Comparison of ENCODE assay signal across 1 cellular context in the genomic region with DNA sequence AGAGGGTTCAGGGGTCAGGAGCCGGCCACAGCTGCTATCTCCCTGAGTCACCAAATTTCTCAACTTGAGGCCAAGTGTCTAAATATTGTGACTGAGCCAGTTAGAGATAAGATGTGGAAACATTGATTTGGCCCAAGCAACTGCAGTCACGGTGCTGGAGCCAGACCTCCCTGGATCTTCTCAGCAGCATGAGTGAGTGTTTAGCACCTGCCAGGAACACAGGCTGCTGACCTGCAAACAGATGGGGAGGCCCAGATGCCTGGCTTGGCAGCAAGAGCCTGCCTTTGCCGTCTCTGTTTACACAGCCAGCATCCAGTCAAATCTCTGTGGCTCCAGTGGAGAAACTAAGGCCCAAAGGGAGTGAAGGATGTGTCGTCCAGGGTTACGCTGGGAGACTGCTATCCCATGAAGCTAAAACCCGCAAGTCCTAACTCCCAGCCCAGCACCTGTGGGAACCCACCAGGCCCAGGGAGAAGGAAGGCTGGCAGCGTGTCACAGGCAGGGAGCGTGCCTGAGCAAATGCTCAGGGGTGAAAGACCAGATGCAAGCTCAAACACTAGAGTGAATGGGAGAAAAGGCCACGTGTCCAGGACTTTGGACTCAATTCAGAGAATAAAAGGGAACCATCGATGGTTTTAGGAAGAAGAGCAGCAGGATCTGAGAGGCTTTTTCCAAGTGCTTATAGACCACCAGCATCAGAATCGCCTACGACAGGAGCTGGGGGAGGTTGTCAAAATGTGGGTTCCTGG.
TF ChIP-seq lines count a peak whose summit lies in the region.

No MANE protein-coding gene starts in this region.

TF ChIP-seq in HepG2, 621 proteins besides CTCF, POLR2A, EP300 and RAD21 (continued from another document and continues in another):
- TF ChIP-seq, protein P1, sequence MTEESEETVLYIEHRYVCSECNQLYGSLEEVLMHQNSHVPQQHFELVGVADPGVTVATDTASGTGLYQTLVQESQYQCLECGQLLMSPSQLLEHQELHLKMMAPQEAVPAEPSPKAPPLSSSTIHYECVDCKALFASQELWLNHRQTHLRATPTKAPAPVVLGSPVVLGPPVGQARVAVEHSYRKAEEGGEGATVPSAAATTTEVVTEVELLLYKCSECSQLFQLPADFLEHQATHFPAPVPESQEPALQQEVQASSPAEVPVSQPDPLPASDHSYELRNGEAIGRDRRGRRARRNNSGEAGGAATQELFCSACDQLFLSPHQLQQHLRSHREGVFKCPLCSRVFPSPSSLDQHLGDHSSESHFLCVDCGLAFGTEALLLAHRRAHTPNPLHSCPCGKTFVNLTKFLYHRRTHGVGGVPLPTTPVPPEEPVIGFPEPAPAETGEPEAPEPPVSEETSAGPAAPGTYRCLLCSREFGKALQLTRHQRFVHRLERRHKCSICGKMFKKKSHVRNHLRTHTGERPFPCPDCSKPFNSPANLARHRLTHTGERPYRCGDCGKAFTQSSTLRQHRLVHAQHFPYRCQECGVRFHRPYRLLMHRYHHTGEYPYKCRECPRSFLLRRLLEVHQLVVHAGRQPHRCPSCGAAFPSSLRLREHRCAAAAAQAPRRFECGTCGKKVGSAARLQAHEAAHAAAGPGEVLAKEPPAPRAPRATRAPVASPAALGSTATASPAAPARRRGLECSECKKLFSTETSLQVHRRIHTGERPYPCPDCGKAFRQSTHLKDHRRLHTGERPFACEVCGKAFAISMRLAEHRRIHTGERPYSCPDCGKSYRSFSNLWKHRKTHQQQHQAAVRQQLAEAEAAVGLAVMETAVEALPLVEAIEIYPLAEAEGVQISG (CRISPR knock-in tag; IDR thresholded peaks at IDR 0.05), result peak; percentile 87
- TF ChIP-seq KAT8 (CRISPR knock-in tag; IDR thresholded peaks at IDR 0.05) (peak; percentile 88), ZSCAN12 (CRISPR knock-in tag; IDR thresholded peaks at IDR 0.05) (0 out of 2 replicates have a peak, but pooled peaks have one; percentile 32), ZNF451 (CRISPR knock-in tag; IDR thresholded peaks at IDR 0.05) (peak; percentile 80; the same call in 1 of the 2 replicates), TOPORS (CRISPR knock-in tag; IDR thresholded peaks at IDR 0.05) (peak; percentile 56; the same call in 1 of the 2 replicates), ZNF879 (CRISPR knock-in tag; IDR thresholded peaks at IDR 0.05) (peak; percentile 96; the same call in 1 of the 2 replicates), MEIS1 (CRISPR knock-in tag; IDR thresholded peaks at IDR 0.05; ENCODE audit: borderline replicate concordance) (peak; percentile 74; the same call in 1 of the 2 replicates), ZNF775 (CRISPR knock-in tag; IDR thresholded peaks at IDR 0.05; ENCODE audit: borderline replicate concordance) (peak; percentile 97), ZNF343 (CRISPR knock-in tag; IDR thresholded peaks at IDR 0.05) (peak; percentile 57; the same call in 1 of the 2 replicates), MAZ (IDR thresholded peaks at IDR 0.05; ENCODE audit: borderline replicate concordance, low read depth, low read length) (no peak; the same call in 1 of the 2 replicates), MAZ (CRISPR knock-in tag; IDR thresholded peaks at IDR 0.05; ENCODE audit: low read depth) (peak; percentile 54), RFX1 (IDR thresholded peaks at IDR 0.05) (no peak), SOX13 (IDR thresholded peaks at IDR 0.05) (peak; percentile 76; the same call in 1 of the 2 replicates), SOX13 (CRISPR knock-in tag; conservative IDR thresholded peaks at IDR 0.05 in 1 of 2, IDR thresholded peaks at IDR 0.05 in 1 of 2) (peak in 1 of 2 experiments; percentile 84; a peak in 2 of 4 replicates), ETV5 (CRISPR knock-in tag; IDR thresholded peaks at IDR 0.05; ENCODE audit: borderline replicate concordance) (peak; percentile 68), CHD2 (IDR thresholded peaks at IDR 0.05; ENCODE audit: low read depth, low read length) (no peak; the same call in 1 of the 2 replicates), ZNF367 (CRISPR knock-in tag; IDR thresholded peaks at IDR 0.05; ENCODE audit: borderline replicate concordance) (no peak), ZNF891 (CRISPR knock-in tag; IDR thresholded peaks at IDR 0.05) (peak; percentile 93), SOX6 (IDR thresholded peaks at IDR 0.05) (no peak), SOX6 (CRISPR knock-in tag; IDR thresholded peaks at IDR 0.05) (peak; percentile 95), ZNF564 (CRISPR knock-in tag; IDR thresholded peaks at IDR 0.05) (no peak; the same call in 1 of the 2 replicates), ZC3H4 (CRISPR knock-in tag; IDR thresholded peaks at IDR 0.05; ENCODE audit: borderline replicate concordance) (peak; percentile 44; the same call in 1 of the 2 replicates), ZFX (CRISPR knock-in tag; IDR thresholded peaks at IDR 0.05; ENCODE audit: low read depth) (peak; percentile 98), MXD4 (CRISPR knock-in tag; IDR thresholded peaks at IDR 0.05) (peak; percentile 89), ELF4 (CRISPR knock-in tag; IDR thresholded peaks at IDR 0.05; ENCODE audit: borderline replicate concordance) (no peak; the same call in 1 of the 2 replicates), MAFK (conservative IDR thresholded peaks at IDR 0.05 in 1 of 2, IDR thresholded peaks at IDR 0.05 in 1 of 2; ENCODE audit: low read length in 2 of 2) (peak; percentile 18 to 24; a peak in 3 of 4 replicates), ELF3 (CRISPR knock-in tag; IDR thresholded peaks at IDR 0.05) (peak; percentile 86)
- TF ChIP-seq, protein P2, sequence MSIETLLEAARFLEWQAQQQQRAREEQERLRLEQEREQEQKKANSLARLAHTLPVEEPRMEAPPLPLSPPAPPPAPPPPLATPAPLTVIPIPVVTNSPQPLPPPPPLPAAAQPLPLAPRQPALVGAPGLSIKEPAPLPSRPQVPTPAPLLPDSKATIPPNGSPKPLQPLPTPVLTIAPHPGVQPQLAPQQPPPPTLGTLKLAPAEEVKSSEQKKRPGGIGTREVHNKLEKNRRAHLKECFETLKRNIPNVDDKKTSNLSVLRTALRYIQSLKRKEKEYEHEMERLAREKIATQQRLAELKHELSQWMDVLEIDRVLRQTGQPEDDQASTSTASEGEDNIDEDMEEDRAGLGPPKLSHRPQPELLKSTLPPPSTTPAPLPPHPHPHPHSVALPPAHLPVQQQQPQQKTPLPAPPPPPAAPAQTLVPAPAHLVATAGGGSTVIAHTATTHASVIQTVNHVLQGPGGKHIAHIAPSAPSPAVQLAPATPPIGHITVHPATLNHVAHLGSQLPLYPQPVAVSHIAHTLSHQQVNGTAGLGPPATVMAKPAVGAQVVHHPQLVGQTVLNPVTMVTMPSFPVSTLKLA (IDR thresholded peaks at IDR 0.05), result peak; percentile 83
- TF ChIP-seq, protein P3, sequence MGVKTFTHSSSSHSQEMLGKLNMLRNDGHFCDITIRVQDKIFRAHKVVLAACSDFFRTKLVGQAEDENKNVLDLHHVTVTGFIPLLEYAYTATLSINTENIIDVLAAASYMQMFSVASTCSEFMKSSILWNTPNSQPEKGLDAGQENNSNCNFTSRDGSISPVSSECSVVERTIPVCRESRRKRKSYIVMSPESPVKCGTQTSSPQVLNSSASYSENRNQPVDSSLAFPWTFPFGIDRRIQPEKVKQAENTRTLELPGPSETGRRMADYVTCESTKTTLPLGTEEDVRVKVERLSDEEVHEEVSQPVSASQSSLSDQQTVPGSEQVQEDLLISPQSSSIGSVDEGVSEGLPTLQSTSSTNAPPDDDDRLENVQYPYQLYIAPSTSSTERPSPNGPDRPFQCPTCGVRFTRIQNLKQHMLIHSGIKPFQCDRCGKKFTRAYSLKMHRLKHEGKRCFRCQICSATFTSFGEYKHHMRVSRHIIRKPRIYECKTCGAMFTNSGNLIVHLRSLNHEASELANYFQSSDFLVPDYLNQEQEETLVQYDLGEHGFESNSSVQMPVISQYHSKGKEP (CRISPR knock-in tag; IDR thresholded peaks at IDR 0.05), result no peak; the same call in 1 of the 2 replicates
- TF ChIP-seq, protein P4, sequence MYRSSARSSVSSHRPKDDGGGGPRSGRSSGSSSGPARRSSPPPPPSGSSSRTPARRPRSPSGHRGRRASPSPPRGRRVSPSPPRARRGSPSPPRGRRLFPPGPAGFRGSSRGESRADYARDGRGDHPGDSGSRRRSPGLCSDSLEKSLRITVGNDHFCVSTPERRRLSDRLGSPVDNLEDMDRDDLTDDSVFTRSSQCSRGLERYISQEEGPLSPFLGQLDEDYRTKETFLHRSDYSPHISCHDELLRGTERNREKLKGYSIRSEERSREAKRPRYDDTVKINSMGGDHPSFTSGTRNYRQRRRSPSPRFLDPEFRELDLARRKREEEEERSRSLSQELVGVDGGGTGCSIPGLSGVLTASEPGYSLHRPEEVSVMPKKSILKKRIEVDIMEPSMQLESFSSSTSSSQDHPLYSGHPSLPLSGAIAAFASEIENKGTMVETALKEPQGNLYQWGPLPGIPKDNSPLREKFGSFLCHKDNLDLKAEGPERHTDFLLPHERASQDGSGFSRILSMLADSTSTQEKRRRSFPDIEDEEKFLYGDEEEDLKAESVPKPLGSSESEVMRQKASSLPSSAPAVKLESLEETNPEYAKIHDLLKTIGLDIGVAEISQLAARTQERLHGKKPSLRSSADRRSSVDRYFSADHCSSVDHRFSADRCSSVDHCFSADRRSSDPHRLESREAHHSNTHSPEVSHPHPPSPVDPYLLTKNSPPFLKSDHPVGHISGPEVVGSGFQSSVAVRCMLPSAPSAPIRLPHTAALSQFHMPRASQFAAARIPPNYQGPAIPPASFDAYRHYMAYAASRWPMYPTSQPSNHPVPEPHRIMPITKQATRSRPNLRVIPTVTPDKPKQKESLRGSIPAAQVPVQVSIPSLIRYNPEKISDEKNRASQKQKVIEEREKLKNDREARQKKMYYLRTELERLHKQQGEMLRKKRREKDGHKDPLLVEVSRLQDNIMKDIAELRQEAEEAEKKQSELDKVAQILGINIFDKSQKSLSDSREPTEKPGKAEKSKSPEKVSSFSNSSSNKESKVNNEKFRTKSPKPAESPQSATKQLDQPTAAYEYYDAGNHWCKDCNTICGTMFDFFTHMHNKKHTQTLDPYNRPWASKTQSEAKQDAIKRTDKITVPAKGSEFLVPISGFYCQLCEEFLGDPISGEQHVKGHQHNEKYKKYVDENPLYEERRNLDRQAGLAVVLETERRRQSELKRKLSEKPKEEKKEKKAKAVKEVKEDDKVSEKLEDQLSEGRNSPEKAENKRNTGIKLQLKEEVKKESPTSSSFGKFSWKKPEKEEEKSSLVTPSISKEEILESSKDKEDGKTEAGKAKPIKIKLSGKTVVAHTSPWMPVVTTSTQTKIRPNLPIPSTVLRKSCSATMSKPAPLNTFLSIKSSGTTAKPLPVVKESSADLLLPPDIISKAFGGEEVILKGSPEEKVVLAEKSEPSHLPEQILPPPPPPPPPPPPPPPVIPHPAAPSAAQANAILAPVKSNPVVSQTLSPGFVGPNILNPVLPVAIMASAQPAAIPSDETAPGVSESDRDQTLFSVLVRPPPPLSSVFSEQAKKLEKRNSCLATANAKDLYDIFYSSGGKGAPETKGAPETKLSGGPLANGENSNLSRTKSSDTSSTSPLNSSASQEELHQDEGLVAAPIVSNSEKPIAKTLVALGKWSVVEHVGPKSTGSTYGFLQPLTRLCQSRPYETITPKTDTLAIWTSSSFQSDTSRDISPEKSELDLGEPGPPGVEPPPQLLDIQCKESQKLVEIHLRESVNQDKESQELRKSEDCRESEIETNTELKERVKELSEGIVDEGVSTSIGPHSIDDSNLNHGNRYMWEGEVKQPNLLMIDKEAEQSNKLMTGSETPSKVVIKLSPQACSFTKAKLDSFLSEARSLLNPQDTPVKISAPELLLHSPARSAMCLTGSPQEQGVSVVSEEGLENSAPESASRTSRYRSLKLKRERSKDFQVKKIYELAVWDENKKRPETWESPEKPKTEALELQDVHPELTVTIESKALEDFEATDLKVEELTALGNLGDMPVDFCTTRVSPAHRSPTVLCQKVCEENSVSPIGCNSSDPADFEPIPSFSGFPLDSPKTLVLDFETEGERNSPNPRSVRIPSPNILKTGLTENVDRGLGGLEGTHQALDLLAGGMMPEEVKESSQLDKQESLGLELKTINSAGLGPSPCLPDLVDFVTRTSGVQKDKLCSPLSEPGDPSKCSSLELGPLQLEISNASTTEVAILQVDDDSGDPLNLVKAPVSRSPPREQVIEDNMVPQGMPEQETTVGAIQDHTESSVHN (CRISPR knock-in tag; IDR thresholded peaks at IDR 0.05), result no peak; the same call in 1 of the 2 replicates
- TF ChIP-seq, protein P5, sequence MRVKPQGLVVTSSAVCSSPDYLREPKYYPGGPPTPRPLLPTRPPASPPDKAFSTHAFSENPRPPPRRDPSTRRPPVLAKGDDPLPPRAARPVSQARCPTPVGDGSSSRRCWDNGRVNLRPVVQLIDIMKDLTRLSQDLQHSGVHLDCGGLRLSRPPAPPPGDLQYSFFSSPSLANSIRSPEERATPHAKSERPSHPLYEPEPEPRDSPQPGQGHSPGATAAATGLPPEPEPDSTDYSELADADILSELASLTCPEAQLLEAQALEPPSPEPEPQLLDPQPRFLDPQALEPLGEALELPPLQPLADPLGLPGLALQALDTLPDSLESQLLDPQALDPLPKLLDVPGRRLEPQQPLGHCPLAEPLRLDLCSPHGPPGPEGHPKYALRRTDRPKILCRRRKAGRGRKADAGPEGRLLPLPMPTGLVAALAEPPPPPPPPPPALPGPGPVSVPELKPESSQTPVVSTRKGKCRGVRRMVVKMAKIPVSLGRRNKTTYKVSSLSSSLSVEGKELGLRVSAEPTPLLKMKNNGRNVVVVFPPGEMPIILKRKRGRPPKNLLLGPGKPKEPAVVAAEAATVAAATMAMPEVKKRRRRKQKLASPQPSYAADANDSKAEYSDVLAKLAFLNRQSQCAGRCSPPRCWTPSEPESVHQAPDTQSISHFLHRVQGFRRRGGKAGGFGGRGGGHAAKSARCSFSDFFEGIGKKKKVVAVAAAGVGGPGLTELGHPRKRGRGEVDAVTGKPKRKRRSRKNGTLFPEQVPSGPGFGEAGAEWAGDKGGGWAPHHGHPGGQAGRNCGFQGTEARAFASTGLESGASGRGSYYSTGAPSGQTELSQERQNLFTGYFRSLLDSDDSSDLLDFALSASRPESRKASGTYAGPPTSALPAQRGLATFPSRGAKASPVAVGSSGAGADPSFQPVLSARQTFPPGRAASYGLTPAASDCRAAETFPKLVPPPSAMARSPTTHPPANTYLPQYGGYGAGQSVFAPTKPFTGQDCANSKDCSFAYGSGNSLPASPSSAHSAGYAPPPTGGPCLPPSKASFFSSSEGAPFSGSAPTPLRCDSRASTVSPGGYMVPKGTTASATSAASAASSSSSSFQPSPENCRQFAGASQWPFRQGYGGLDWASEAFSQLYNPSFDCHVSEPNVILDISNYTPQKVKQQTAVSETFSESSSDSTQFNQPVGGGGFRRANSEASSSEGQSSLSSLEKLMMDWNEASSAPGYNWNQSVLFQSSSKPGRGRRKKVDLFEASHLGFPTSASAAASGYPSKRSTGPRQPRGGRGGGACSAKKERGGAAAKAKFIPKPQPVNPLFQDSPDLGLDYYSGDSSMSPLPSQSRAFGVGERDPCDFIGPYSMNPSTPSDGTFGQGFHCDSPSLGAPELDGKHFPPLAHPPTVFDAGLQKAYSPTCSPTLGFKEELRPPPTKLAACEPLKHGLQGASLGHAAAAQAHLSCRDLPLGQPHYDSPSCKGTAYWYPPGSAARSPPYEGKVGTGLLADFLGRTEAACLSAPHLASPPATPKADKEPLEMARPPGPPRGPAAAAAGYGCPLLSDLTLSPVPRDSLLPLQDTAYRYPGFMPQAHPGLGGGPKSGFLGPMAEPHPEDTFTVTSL (CRISPR knock-in tag; IDR thresholded peaks at IDR 0.05; ENCODE audit: borderline replicate concordance), result peak; percentile 2; the same call in 1 of the 2 replicates
